8 cellular contexts compared by ENCODE assay signal in genomic region chr10:80699602-80700039, GRCh38.
DNase-seq lines count a peak whose midpoint lies in the region; ATAC-seq, FAIRE-seq and TF ChIP-seq lines count a peak whose summit lies in the region.

No MANE protein-coding gene starts in this region.

- no peak overlapping the region for H3K27ac ChIP-seq in heart left ventricle

- intact Hi-C loops in heart left ventricle (cut with DNase I), result loop anchor here in 9 of 10 donors (1.0 to 10.0 kb wide), 5 partner anchors 223 to 315 kb away; no protein-coding TSS in a partner anchor

- POLR2A ChIA-PET in GM10248 (lab: Yijun Ruan, JAX), result no interaction called here

- no peak for TF ChIP-seq POLR2A in heart left ventricle (IDR thresholded peaks at IDR 0.05)

- no peak overlapping the region for H3K27ac Mint-ChIP-seq in activated naive CD4-positive, alpha-beta T cell treated with anti-CD3 and anti-CD28 coated beads, Interleukin-2, amount 50 U/mL, for 72 hours

- no peaks in the 10 kb centered on the region for H3K36me3 Mint-ChIP-seq in activated naive CD4-positive, alpha-beta T cell treated with anti-CD3 and anti-CD28 coated beads, Interleukin-2, amount 50 U/mL, for 72 hours

- H3K9me3 Mint-ChIP-seq in activated naive CD4-positive, alpha-beta T cell treated with anti-CD3 and anti-CD28 coated beads, Interleukin-2, amount 50 U/mL, for 72 hours, result no peaks in the 10 kb centered on the region

- CTCF ChIA-PET in GM10248 (lab: Yijun Ruan, JAX), result interaction anchor here (0.7 to 5.2 kb wide), 36 partner anchors 8 to 480 kb away, joined by 3 to 54 read pairs (median 6); no protein-coding TSS in a partner anchor

- H3K4me1 ChIP-seq in heart left ventricle, result peaks cover 0 to 8% (median 0%) of the 10 kb centered on the region in 12 donors

- ATAC-seq in SK-N-SH treated with all-trans-retinoic acid at 6 μM for 48 hours, result peak; percentile 93
- peak; percentile 84 to 90 for ATAC-seq in activated naive CD4-positive, alpha-beta T cell treated with anti-CD3 and anti-CD28 coated beads, Interleukin-2, amount 50 U/mL, for 72 hours
- ATAC-seq in heart left ventricle, result peak; percentile 69 to 91 (median 84)

- WGBS in heart left ventricle, 4 donors, result 7 to 20% (median 16%) methylated on average over 13 to 14 of the region's 14 CpGs

- DNase-seq in GM10248 (ENCODE audit: extremely low spot score) (peak; percentile 81), HCEC 1CT (peak; percentile 51), MG63 (peak; percentile 57), heart left ventricle (peak; percentile 76 to 93 (median 80)), putamen (ENCODE audit: low spot score) (peak; percentile 49), RCC 7860 (ENCODE audit: low spot score) (no peak)
- DNase-seq in activated naive CD4-positive, alpha-beta T cell treated with anti-CD3 and anti-CD28 coated beads, Interleukin-2, amount 50 U/mL, for 72 hours (ENCODE audit: low spot score in 2 of 2), result peak; percentile 69 to 84

- H3K27me3 ChIP-seq in MG63 (no peaks in the 10 kb centered on the region), heart left ventricle (peaks cover 0 to 3% (median 0%) of the 10 kb centered on the region in 9 donors)

- no peak for FAIRE-seq in RCC 7860 (lab: Jason Lieb, UNC)

- TF ChIP-seq CTCF in GM10248 (IDR thresholded peaks at IDR 0.05; ENCODE audit: control extremely low read depth, extremely low read depth, low read depth, missing control alignments), result peak; percentile 97
- peak; percentile 69 to 87 (median 82) for TF ChIP-seq CTCF in heart left ventricle (IDR thresholded peaks at IDR 0.05)

- H3K4me3 ChIP-seq in MG63 (no peak overlapping the region), heart left ventricle (no peak overlapping the region)

- H3K36me3 ChIP-seq in MG63 (no peaks in the 10 kb centered on the region), heart left ventricle (no peaks in the 10 kb centered on the region)

- H3K9me3 ChIP-seq in MG63 (no peaks in the 10 kb centered on the region), heart left ventricle (no peaks in the 10 kb centered on the region)

TF ChIP-seq in SK-N-SH treated with all-trans-retinoic acid at 6 μM for 48 hours, 23 proteins besides CTCF, POLR2A, EP300 and RAD21:
- no peak for TF ChIP-seq ZNF8 (CRISPR knock-in tag; IDR thresholded peaks at IDR 0.05)
- TF ChIP-seq ZNF565 (CRISPR knock-in tag; conservative IDR thresholded peaks at IDR 0.05; ENCODE audit: low read depth), result no peak
- no peak for TF ChIP-seq ZC3H10 (CRISPR knock-in tag; IDR thresholded peaks at IDR 0.05)
TF ChIP-seq in SK-N-SH treated with all-trans-retinoic acid at 6 μM for 48 hours: peak in this region for 0.
